In genomic region chr16:49755291-49755611, GRCh38 we compare ENCODE assay signal across 8 cellular contexts.
DNase-seq lines count a peak whose midpoint lies in the region; ATAC-seq lines count a peak whose summit lies in the region.

No MANE protein-coding gene starts in this region.

- H3K27ac ChIP-seq in iPS-20b (ENCODE audit: low read length) = peak overlapping the region; percentile 11
- H3K27ac ChIP-seq in skin epidermis = peak overlapping the region in 14 of 21 experiments; percentile 13 to 83 (median 60)

- H3K9me3 ChIP-seq in adipocyte (ENCODE audit: control insufficient read depth, low read length) (no peaks in the 10 kb centered on the region), iPS-20b (ENCODE audit: insufficient read depth, low read depth, low read length) (no peaks in the 10 kb centered on the region)

- no peak for ATAC-seq in HG02970 (IDR thresholded peaks at IDR 0.05; ENCODE audit: low FRiP score, unreplicated experiment)

- H3K27me3 ChIP-seq in adipocyte (replicated peaks; ENCODE audit: control insufficient read depth, insufficient read depth, low read length) = no peaks in the 10 kb centered on the region
- H3K27me3 ChIP-seq in iPS-20b (ENCODE audit: insufficient read depth, low read length) = no peaks in the 10 kb centered on the region

- H3K4me1 ChIP-seq in adipocyte (ENCODE audit: control insufficient read depth, insufficient read depth, low read length) = peaks cover 20% of the 10 kb centered on the region
- H3K4me1 ChIP-seq in iPS-20b (ENCODE audit: insufficient read depth, low read length) = peaks cover 32% of the 10 kb centered on the region

- DNase-seq in DMS 273 (lab: John Stamatoyannopoulos, UW; ENCODE audit: unreplicated experiment) (peak; percentile 46), DMS 273 treated with DMSO at 0.1 percent for 48 hours (lab: John Stamatoyannopoulos, UW) (no peak), adipocyte (ENCODE audit: low read depth) (peak; percentile 71), NCI-H1105 treated with DMSO at 0.1 percent for 48 hours (lab: John Stamatoyannopoulos, UW) (no peak), HK-2 (ENCODE audit: unreplicated experiment) (no peak)

- H3K4me3 ChIP-seq in adipocyte (ENCODE audit: low read length) (peak overlapping the region; percentile 77), iPS-20b (ENCODE audit: low read length) (peak overlapping the region; percentile 55), skin epidermis (peak overlapping the region in 5 of 7 experiments; percentile 13 to 22 (median 17))

- H3K9ac ChIP-seq in adipocyte (ENCODE audit: low read length) (peak overlapping the region; percentile 82), iPS-20b (ENCODE audit: low read depth, low read length) (peak overlapping the region; percentile 72; the same call in 1 of the 2 replicates)

- no peaks in the 10 kb centered on the region for H3K36me3 ChIP-seq in adipocyte (ENCODE audit: control insufficient read depth, insufficient read depth, low read length, severe bottlenecking)
- no peaks in the 10 kb centered on the region for H3K36me3 ChIP-seq in iPS-20b (ENCODE audit: insufficient read depth, low read depth, low read length)

Comparison
In these comparisons a context has a peak if more than half of its experiments do, and no peak if none do; other contexts are left out.
1. DNase-seq: peak in DMS 273 (single experiment) and adipocyte (single experiment); none in DMS 273 treated with DMSO at 0.1 percent for 48 hours (single experiment), NCI-H1105 treated with DMSO at 0.1 percent for 48 hours (single experiment) and HK-2 (single experiment).
2. H3K4me3 ChIP-seq: peak in every context shown above with its lines; median percentile 77 in adipocyte; 55 in iPS-20b; 17 in skin epidermis.